Comparison of ENCODE assay signal across 16 cellular contexts in the genomic region with DNA sequence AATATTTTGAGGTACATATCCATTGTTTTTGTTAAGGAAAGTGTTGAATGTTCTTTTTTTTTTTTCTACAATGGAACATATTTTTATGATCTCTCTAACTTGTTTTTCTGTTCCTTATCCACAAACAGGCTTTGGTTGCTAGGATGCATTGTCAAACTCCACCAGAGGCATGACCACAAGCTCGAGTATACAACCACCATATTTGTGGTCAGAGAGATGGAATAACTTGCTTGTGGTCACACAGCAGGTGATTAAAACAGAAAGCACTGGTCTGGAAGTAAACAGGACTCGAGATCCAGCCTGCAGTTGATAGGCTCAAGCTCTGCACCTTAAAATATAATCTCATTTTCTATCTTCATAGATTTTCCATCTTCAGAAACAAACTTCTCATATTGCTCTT.
DNase-seq lines count a peak whose midpoint lies in the region; ATAC-seq and TF ChIP-seq lines count a peak whose summit lies in the region.
"Had no signal": no experiment of that assay in that cellular context is flagged by ENCODE, and none has a peak within 500 bp of the region (broad histone marks: within the 10 kb centered on the region; RNA-seq: fewer than 3 reads in every experiment).

No MANE protein-coding gene starts in this region.

- no peak overlapping the region for H3K4me3 Mint-ChIP-seq in WTC11
- H3K4me3 Mint-ChIP-seq: activated CD4-positive, alpha-beta T cell treated with anti-CD3 and anti-CD28 coated beads, Interleukin-2, amount 10 ng/mL, durations not matched to agents 24 days and 14 days; activated naive CD8-positive, alpha-beta T cell; CD8-positive, alpha-beta T cell; naive B cell had no signal

- CTCF ChIA-PET in WTC11 (lab: Charles Lee): no interaction called here

- POLR2A ChIA-PET in WTC11 (lab: Charles Lee): no interaction called here

- no peak for TF ChIP-seq CTCF in WTC11 (IDR thresholded peaks at IDR 0.05)
- no peak for TF ChIP-seq CTCF in fibroblast of the aortic adventitia (IDR thresholded peaks at IDR 0.05; ENCODE audit: insufficient read depth, low read length)

- H3K4me1 Mint-ChIP-seq in WTC11: peaks cover 17% of the 10 kb centered on the region
- H3K4me1 Mint-ChIP-seq: activated CD4-positive, alpha-beta T cell treated with anti-CD3 and anti-CD28 coated beads, Interleukin-2, amount 10 ng/mL, durations not matched to agents 24 days and 14 days; naive B cell had no signal

- H3K36me3 Mint-ChIP-seq in WTC11: no peaks in the 10 kb centered on the region
- H3K36me3 Mint-ChIP-seq: activated naive CD8-positive, alpha-beta T cell; CD8-positive, alpha-beta T cell; naive B cell had no signal

- H3K27me3 Mint-ChIP-seq in WTC11 (ENCODE audit: low read depth): 0 out of 2 replicates have a peak, but pooled peaks cover 2% of the 10 kb centered on the region

- no peaks in the 10 kb centered on the region for H3K9me3 Mint-ChIP-seq in WTC11
- H3K9me3 Mint-ChIP-seq: activated CD4-positive, alpha-beta T cell treated with anti-CD3 and anti-CD28 coated beads, Interleukin-2, amount 10 ng/mL, durations not matched to agents 24 days and 14 days; CD8-positive, alpha-beta T cell had no signal

- no peak for ATAC-seq in WTC11
- ATAC-seq: CD8-positive, alpha-beta T cell had no signal

- no peak overlapping the region for H3K4me3 ChIP-seq in fibroblast of the aortic adventitia (ENCODE audit: low read depth, low read length)

- peak overlapping the region; percentile 82 for H3K27ac Mint-ChIP-seq in WTC11
- H3K27ac Mint-ChIP-seq: activated CD4-positive, alpha-beta T cell treated with anti-CD3 and anti-CD28 coated beads, Interleukin-2, amount 10 ng/mL, durations not matched to agents 24 days and 14 days; activated naive CD8-positive, alpha-beta T cell; CD8-positive, alpha-beta T cell; naive B cell; progenitor cell of endocrine pancreas had no signal

- DNase-seq in NCI-H2196 (lab: John Stamatoyannopoulos, UW; ENCODE audit: unreplicated experiment) (peak; percentile 3), NCI-H2196 treated with DMSO at 0.1 percent for 48 hours (lab: John Stamatoyannopoulos, UW; ENCODE audit: unreplicated experiment) (no peak), WTC11 (ENCODE audit: low spot score) (no peak), fibroblast of the aortic adventitia (ENCODE audit: low read depth) (peak; percentile 37), NCI-H2081 (lab: John Stamatoyannopoulos, UW) (no peak), hypothalamus (lab: John Stamatoyannopoulos, UW) (no peak), MV-4-11 (lab: John Stamatoyannopoulos, UW) (no peak)
- DNase-seq in stimulated activated CD4-positive, alpha-beta T cell treated with anti-CD3 and anti-CD28 coated beads, Interleukin-2, amount 100 ng/mL, for 24 hours: no peak
- DNase-seq: activated CD4-positive, alpha-beta T cell treated with anti-CD3 and anti-CD28 coated beads, Interleukin-2, amount 10 ng/mL, durations not matched to agents 24 days and 14 days; CD8-positive, alpha-beta T cell; central memory CD4-positive, alpha-beta T cell; naive B cell; SIG-M5; stimulated activated CD4-positive, alpha-beta T cell treated with anti-CD3 and anti-CD28 coated beads, Interleukin-15, amount 100 ng/mL, for 24 hours had no signal

TF ChIP-seq in WTC11, 78 proteins besides CTCF, POLR2A, EP300 and RAD21:
- TF ChIP-seq MXD4 (CRISPR knock-in tag; IDR thresholded peaks at IDR 0.05; ENCODE audit: borderline replicate concordance) (no peak), ZBTB21 (CRISPR knock-in tag; IDR thresholded peaks at IDR 0.05; ENCODE audit: borderline replicate concordance) (no peak), CREM (CRISPR knock-in tag; IDR thresholded peaks at IDR 0.05) (no peak), PRRX2 (CRISPR knock-in tag; IDR thresholded peaks at IDR 0.05) (no peak), NR1H2 (CRISPR knock-in tag; IDR thresholded peaks at IDR 0.05) (no peak), ZNF396 (CRISPR knock-in tag; IDR thresholded peaks at IDR 0.05; ENCODE audit: borderline replicate concordance) (no peak), HMGA2 (CRISPR knock-in tag; IDR thresholded peaks at IDR 0.05) (no peak), ESRRA (CRISPR knock-in tag; IDR thresholded peaks at IDR 0.05; ENCODE audit: borderline replicate concordance) (no peak), JAZF1 (CRISPR knock-in tag; IDR thresholded peaks at IDR 0.05) (no peak), ZNF317 (CRISPR knock-in tag; IDR thresholded peaks at IDR 0.05; ENCODE audit: borderline replicate concordance, low read depth) (no peak), ZNF219 (CRISPR knock-in tag; IDR thresholded peaks at IDR 0.05; ENCODE audit: borderline replicate concordance) (no peak), KAT7 (CRISPR knock-in tag; IDR thresholded peaks at IDR 0.05; ENCODE audit: borderline replicate concordance) (no peak)
- TF ChIP-seq, protein P1, sequence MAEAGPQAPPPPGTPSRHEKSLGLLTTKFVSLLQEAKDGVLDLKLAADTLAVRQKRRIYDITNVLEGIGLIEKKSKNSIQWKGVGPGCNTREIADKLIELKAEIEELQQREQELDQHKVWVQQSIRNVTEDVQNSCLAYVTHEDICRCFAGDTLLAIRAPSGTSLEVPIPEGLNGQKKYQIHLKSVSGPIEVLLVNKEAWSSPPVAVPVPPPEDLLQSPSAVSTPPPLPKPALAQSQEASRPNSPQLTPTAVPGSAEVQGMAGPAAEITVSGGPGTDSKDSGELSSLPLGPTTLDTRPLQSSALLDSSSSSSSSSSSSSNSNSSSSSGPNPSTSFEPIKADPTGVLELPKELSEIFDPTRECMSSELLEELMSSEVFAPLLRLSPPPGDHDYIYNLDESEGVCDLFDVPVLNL (CRISPR knock-in tag; IDR thresholded peaks at IDR 0.05; ENCODE audit: borderline replicate concordance, low read depth): no peak
- TF ChIP-seq, protein P2, sequence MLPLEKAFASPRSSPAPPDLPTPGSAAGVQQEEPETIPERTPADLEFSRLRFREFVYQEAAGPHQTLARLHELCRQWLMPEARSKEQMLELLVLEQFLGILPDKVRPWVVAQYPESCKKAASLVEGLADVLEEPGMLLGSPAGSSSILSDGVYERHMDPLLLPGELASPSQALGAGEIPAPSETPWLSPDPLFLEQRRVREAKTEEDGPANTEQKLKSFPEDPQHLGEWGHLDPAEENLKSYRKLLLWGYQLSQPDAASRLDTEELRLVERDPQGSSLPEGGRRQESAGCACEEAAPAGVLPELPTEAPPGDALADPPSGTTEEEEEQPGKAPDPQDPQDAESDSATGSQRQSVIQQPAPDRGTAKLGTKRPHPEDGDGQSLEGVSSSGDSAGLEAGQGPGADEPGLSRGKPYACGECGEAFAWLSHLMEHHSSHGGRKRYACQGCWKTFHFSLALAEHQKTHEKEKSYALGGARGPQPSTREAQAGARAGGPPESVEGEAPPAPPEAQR (CRISPR knock-in tag; IDR thresholded peaks at IDR 0.05): no peak
- TF ChIP-seq, protein P3, sequence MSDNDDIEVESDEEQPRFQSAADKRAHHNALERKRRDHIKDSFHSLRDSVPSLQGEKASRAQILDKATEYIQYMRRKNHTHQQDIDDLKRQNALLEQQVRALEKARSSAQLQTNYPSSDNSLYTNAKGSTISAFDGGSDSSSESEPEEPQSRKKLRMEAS (CRISPR knock-in tag; IDR thresholded peaks at IDR 0.05): no peak
- TF ChIP-seq, protein P4, sequence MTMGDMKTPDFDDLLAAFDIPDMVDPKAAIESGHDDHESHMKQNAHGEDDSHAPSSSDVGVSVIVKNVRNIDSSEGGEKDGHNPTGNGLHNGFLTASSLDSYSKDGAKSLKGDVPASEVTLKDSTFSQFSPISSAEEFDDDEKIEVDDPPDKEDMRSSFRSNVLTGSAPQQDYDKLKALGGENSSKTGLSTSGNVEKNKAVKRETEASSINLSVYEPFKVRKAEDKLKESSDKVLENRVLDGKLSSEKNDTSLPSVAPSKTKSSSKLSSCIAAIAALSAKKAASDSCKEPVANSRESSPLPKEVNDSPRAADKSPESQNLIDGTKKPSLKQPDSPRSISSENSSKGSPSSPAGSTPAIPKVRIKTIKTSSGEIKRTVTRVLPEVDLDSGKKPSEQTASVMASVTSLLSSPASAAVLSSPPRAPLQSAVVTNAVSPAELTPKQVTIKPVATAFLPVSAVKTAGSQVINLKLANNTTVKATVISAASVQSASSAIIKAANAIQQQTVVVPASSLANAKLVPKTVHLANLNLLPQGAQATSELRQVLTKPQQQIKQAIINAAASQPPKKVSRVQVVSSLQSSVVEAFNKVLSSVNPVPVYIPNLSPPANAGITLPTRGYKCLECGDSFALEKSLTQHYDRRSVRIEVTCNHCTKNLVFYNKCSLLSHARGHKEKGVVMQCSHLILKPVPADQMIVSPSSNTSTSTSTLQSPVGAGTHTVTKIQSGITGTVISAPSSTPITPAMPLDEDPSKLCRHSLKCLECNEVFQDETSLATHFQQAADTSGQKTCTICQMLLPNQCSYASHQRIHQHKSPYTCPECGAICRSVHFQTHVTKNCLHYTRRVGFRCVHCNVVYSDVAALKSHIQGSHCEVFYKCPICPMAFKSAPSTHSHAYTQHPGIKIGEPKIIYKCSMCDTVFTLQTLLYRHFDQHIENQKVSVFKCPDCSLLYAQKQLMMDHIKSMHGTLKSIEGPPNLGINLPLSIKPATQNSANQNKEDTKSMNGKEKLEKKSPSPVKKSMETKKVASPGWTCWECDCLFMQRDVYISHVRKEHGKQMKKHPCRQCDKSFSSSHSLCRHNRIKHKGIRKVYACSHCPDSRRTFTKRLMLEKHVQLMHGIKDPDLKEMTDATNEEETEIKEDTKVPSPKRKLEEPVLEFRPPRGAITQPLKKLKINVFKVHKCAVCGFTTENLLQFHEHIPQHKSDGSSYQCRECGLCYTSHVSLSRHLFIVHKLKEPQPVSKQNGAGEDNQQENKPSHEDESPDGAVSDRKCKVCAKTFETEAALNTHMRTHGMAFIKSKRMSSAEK (CRISPR knock-in tag; IDR thresholded peaks at IDR 0.05; ENCODE audit: borderline replicate concordance): no peak

Comparison
In these comparisons a context has a peak if more than half of its experiments do, and no peak if none do; other contexts are left out.
1. DNase-seq: peak in NCI-H2196 (single experiment) and fibroblast of the aortic adventitia (single experiment); none in NCI-H2196 treated with DMSO at 0.1 percent for 48 hours (single experiment), WTC11 (single experiment), stimulated activated CD4-positive, alpha-beta T cell treated with anti-CD3 and anti-CD28 coated beads, Interleukin-2, amount 100 ng/mL, for 24 hours (0 of 2), NCI-H2081 (0 of 2), hypothalamus (0 of 51) and MV-4-11 (single experiment).